11 cellular contexts compared by ENCODE assay signal in genomic region chr11:125408281-125408680, GRCh38.
"Had no signal": no experiment of that assay in that cellular context is flagged by ENCODE, and none has a peak within 500 bp of the region (broad histone marks: within the 10 kb centered on the region; RNA-seq: fewer than 3 reads in every experiment).

No MANE protein-coding gene starts in this region.

- H3K4me3 Mint-ChIP-seq: activated naive CD8-positive, alpha-beta T cell; nephron progenitor cell had no signal

- H3K27ac Mint-ChIP-seq: activated naive CD8-positive, alpha-beta T cell had no signal

- H3K27me3 ChIP-seq: heart left ventricle, SJCRH30 had no signal

- FAIRE-seq: endometrium, keratinocyte had no signal

- H3K27ac ChIP-seq: SJCRH30 had no signal

- H3K36me3 ChIP-seq: SJCRH30 had no signal

- DNase-seq: nephron progenitor cell; SJCRH30; stimulated activated CD4-positive, alpha-beta T cell treated with anti-CD3 and anti-CD28 coated beads, Interleukin-2, amount 100 ng/mL, for 24 hours; stimulated activated naive CD4-positive, alpha-beta T cell; trophoblast cell had no signal

- H3K9me3 Mint-ChIP-seq: nephron progenitor cell had no signal

- H3K4me3 ChIP-seq: heart left ventricle, SJCRH30 had no signal

- H3K36me3 Mint-ChIP-seq: activated naive CD8-positive, alpha-beta T cell had no signal

- H3K9me3 ChIP-seq: heart left ventricle, SJCRH30 had no signal

- ATAC-seq: activated CD4-positive, CD25-positive, alpha-beta regulatory T cell treated with anti-CD3 and anti-CD28 coated beads, Interleukin-2, amount 50 U/mL, for 24 hours; esophagus mucosa had no signal
